Comparison of ENCODE assay signal across 10 cellular contexts in the genomic region with DNA sequence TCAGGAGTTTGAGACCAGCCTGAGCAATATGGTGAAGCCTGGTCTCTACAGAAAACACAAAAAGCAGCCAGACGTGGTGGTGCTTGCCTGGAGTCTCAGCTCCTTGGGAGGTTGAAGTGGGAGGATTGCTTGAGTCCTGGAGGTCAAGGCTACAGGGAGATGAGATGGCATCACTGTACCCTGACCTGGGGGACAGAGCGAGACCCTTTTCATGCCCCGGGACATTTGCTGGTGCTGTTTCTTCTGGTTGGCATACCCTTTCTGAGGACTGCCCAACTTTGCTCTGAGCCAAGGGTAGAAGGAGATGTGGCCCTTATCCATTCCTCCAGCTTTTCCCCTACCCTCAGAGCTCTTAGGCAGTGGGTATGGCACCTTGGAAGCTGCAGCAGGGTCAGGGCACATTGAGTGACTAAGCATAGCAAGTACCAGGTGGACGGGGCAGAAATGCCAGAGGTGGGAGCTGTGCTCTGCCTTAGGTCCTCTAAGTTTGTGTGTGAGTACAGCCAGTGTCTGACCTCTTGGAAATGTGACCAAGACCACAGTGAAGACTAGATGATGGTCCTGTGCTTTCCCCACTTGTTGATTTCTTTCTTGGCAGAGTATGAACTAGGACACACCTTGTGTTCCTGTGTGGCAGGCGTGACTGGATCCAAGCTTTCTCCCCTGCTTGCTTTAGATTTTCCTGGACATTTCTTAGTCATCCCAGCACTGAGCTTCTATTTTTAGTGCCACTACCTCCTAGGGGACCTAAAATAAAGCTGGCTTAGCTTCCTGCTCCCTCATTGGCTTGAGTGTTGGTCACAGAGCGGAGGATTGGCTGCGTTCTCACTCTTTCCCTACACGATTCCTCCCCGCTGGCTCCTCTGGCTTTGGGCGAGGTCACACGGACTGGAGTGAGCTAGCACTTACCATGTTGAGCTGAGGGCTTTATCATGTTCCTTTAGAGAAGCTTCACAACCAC. TPM values are rescaled to one million over a fixed set of nuclear protein-coding genes. Genes with fewer than 3 reads are reported as not detected.
DNase-seq lines count a peak whose midpoint lies in the region; ATAC-seq, FAIRE-seq and TF ChIP-seq lines count a peak whose summit lies in the region.
"Had no signal": no experiment of that assay in that cellular context is flagged by ENCODE, and none has a peak within 500 bp of the region (broad histone marks: within the 10 kb centered on the region; RNA-seq: fewer than 3 reads in every experiment).

No MANE protein-coding gene starts in this region.

- FAIRE-seq in HTR-8/SVneo (lab: Jason Lieb, UNC), result no peak

- H3K36me3 ChIP-seq in smooth muscle cell (ENCODE audit: low read depth), result no peaks in the 10 kb centered on the region
- H3K36me3 ChIP-seq: ovary had no signal

- 76% methylated on average over 11 of the region's 11 CpGs for WGBS in smooth muscle cell (ENCODE audit: low lambda C conversion rate)

- H3K9me3 ChIP-seq in smooth muscle cell (replicated peaks; ENCODE audit: low read depth), result no peaks in the 10 kb centered on the region
- H3K9me3 ChIP-seq: ovary had no signal

- H2AFZ ChIP-seq in smooth muscle cell (ENCODE audit: low read depth), result no peak overlapping the region

- TF ChIP-seq CTCF in smooth muscle cell (IDR thresholded peaks at IDR 0.05; ENCODE audit: borderline replicate concordance, insufficient read depth, poor library complexity, severe bottlenecking), result no peak

- H3K79me2 ChIP-seq in smooth muscle cell (ENCODE audit: low read depth), result peaks cover 94% of the 10 kb centered on the region

- ATAC-seq in HG02973 (IDR thresholded peaks at IDR 0.05; ENCODE audit: unreplicated experiment) (no peak), HG03521 (IDR thresholded peaks at IDR 0.05; ENCODE audit: unreplicated experiment) (no peak)

- no peaks in the 10 kb centered on the region for H3K4me1 ChIP-seq in smooth muscle cell (ENCODE audit: low read depth)

- peaks cover 6% of the 10 kb centered on the region for H3F3A ChIP-seq in smooth muscle cell (ENCODE audit: low read depth)

- in situ Hi-C loops in G401 (cut with HindIII; ENCODE audit: low sequenced_read_pairs), result no loop called here

- H3K27me3 ChIP-seq in smooth muscle cell (ENCODE audit: low read depth), result no peaks in the 10 kb centered on the region
- H3K27me3 ChIP-seq: ovary had no signal

- H3K4me3 ChIP-seq in smooth muscle cell, result no peak overlapping the region
- H3K4me3 ChIP-seq: ovary had no signal

- DNase-seq in G401 (ENCODE audit: low spot score) (peak; percentile 97), cerebellum (ENCODE audit: low spot score) (peak; percentile 93), kidney tubule cell (ENCODE audit: low spot score) (peak; percentile 68), smooth muscle cell (lab: John Stamatoyannopoulos, UW; ENCODE audit: unreplicated experiment) (no peak), DMS 273 (lab: John Stamatoyannopoulos, UW; ENCODE audit: unreplicated experiment) (no peak), HTR-8/SVneo (ENCODE audit: insufficient read length, low spot score) (no peak)
- DNase-seq: NCI-H1105 treated with DMSO at 0.1 percent for 48 hours had no signal

- no peak overlapping the region for H3K4me2 ChIP-seq in smooth muscle cell

- H3K27ac ChIP-seq in smooth muscle cell (ENCODE audit: low read depth), result peak overlapping the region; percentile 88
- H3K27ac ChIP-seq: ovary had no signal

- peak overlapping the region; percentile 58 for H3K9ac ChIP-seq in smooth muscle cell (ENCODE audit: low read depth)

- H4K20me1 ChIP-seq in smooth muscle cell (ENCODE audit: low read depth), result peaks cover 94% of the 10 kb centered on the region

RNA-seq across cellular contexts. Expression of a gene that starts 9.9 kb away (rescaled TPM):
- total RNA-seq in G401 (2014; rRNA removed; shearing (Covaris generic)), result 40.0 and 80.9 TPM in 2 replicates
- total RNA-seq in cerebellum (38.7 TPM), smooth muscle cell (35.5 and 46.3 TPM in 2 replicates)
- 64.5 and 74.7 TPM in 2 replicates for polyA plus RNA-seq in smooth muscle cell

RNA-seq across cellular contexts. Expression of a gene that starts 15.4 kb away (rescaled TPM):
- 27.6 and 41.8 TPM in 2 replicates for total RNA-seq in G401 (2014; rRNA removed; shearing (Covaris generic))
- 25.0 TPM for total RNA-seq in cerebellum
- 37.3 and 47.0 TPM in 2 replicates for total RNA-seq in smooth muscle cell
- 65.8 and 79.7 TPM in 2 replicates for polyA plus RNA-seq in smooth muscle cell

RNA-seq across cellular contexts. Expression of a gene that starts 16.2 kb away (rescaled TPM):
- 419 and 444 TPM in 2 replicates for total RNA-seq in G401 (2014; rRNA removed; shearing (Covaris generic))
- total RNA-seq in cerebellum, result 83.3 TPM
- 112 and 115 TPM in 2 replicates for total RNA-seq in smooth muscle cell
- 202 and 208 TPM in 2 replicates for polyA plus RNA-seq in smooth muscle cell

RNA-seq across cellular contexts. Expression of a gene that starts 20.8 kb away (rescaled TPM):
- total RNA-seq in G401 (2014; rRNA removed; shearing (Covaris generic)), result 38.6 and 50.8 TPM in 2 replicates
- 17.4 TPM for total RNA-seq in cerebellum
- total RNA-seq in smooth muscle cell, result 23.0 and 31.3 TPM in 2 replicates
- polyA plus RNA-seq in smooth muscle cell, result 32.7 and 38.3 TPM in 2 replicates

RNA-seq across cellular contexts. Expression of a gene that starts 21.8 kb away (rescaled TPM):
- total RNA-seq in G401 (2014; rRNA removed; shearing (Covaris generic)), result not detected in 2 replicates
- total RNA-seq in cerebellum (not detected), smooth muscle cell (not detected in 2 replicates)
- polyA plus RNA-seq in smooth muscle cell, result 0.46 and 0.57 TPM in 2 replicates

Comparison
In these comparisons a context has a peak if more than half of its experiments do, and no peak if none do; other contexts are left out.
1. DNase-seq: peak in G401 (single experiment), cerebellum (single experiment) and kidney tubule cell (single experiment); none in smooth muscle cell (single experiment), DMS 273 (single experiment) and HTR-8/SVneo (single experiment).